ENCODE assay signal across 1 cellular context in the genomic region with DNA sequence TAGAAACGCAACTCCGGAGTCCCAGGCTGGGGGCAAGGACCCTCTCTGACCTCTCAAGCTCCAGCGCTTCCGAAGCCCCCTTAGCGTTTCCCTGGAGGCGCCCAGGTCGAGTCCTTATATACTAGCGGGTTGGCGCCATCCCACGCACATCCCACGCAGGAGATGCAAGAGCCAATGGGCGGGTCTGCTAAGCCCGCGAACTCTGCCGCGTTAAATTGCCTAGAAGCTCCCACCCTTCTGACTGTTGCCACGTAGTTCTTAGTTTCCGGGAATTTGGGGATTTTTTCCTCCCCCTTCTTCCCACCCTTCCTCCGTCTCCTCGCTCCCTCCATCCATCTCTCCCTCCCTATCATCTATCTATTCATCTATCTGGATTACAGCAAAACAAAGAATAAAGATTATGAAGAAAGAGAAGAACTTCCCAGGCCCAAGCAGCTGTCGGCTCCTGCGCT.
TF ChIP-seq lines count a peak whose summit lies in the region.

TSS of gene SLFN11 (minus strand) at position 90 of the 452 bp plus-strand sequence. CDS start 9,814 bp downstream, outside the sequence.

TF ChIP-seq in SK-N-SH, 30 proteins besides CTCF, POLR2A, EP300 and RAD21 (continued from another document):
- TF ChIP-seq USF2 (IDR thresholded peaks at IDR 0.05; ENCODE audit: borderline replicate concordance, low read depth, low read length) (no peak), JUND (IDR thresholded peaks at IDR 0.05) (no peak)
